Comparison of ENCODE assay signal across 1 cellular context in the genomic region with DNA sequence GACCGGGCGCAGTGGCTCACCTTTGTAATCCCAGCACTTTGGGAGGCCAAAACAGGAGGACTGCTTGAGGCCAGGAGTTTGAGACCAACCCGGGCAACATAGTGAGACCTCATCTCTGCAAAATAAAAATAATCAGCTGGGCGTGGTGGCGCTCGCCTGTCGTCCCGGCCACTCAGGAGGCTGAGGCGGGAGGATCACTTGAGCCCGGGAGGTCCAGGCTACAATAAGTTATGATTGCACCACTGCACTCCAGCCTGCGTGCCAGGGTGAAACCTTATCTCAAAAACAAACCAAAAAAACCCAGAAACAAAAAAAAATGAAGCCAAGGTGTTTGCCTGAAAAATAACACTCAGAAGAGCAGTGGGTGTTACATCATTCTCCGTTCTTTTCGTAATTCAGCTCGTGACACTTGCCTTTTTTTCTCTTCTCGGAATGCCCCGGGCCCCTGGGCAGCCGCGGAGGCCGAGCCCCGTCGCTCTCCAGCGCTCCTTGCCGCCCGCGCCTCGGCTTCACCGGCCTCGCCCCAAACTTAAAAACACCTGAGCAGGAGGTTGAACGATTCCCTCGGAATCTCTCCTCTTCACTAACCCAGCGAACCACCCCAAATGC.
TF ChIP-seq lines count a peak whose summit lies in the region.

No MANE protein-coding gene starts in this region.

TF ChIP-seq in HepG2, 621 proteins besides CTCF, POLR2A, EP300 and RAD21 (continued from another document):
- TF ChIP-seq, protein P1, sequence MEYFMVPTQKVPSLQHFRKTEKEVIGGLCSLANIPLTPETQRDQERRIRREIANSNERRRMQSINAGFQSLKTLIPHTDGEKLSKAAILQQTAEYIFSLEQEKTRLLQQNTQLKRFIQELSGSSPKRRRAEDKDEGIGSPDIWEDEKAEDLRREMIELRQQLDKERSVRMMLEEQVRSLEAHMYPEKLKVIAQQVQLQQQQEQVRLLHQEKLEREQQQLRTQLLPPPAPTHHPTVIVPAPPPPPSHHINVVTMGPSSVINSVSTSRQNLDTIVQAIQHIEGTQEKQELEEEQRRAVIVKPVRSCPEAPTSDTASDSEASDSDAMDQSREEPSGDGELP (IDR thresholded peaks at IDR 0.05; ENCODE audit: borderline replicate concordance, low read depth), result no peak
- TF ChIP-seq, protein P2, sequence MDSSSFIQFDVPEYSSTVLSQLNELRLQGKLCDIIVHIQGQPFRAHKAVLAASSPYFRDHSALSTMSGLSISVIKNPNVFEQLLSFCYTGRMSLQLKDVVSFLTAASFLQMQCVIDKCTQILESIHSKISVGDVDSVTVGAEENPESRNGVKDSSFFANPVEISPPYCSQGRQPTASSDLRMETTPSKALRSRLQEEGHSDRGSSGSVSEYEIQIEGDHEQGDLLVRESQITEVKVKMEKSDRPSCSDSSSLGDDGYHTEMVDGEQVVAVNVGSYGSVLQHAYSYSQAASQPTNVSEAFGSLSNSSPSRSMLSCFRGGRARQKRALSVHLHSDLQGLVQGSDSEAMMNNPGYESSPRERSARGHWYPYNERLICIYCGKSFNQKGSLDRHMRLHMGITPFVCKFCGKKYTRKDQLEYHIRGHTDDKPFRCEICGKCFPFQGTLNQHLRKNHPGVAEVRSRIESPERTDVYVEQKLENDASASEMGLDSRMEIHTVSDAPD (CRISPR knock-in tag; IDR thresholded peaks at IDR 0.05), result 0 out of 2 replicates have a peak, but pooled peaks have one; percentile 17
- no peak for TF ChIP-seq HMGA1 (CRISPR knock-in tag; conservative IDR thresholded peaks at IDR 0.05)
- TF ChIP-seq TCF7 (IDR thresholded peaks at IDR 0.05; ENCODE audit: low read depth), result no peak
- TF ChIP-seq ZNF430 (CRISPR knock-in tag; IDR thresholded peaks at IDR 0.05), result no peak
- no peak for TF ChIP-seq ZNF234 (CRISPR knock-in tag; conservative IDR thresholded peaks at IDR 0.05)
- TF ChIP-seq KLF12 (CRISPR knock-in tag; IDR thresholded peaks at IDR 0.05; ENCODE audit: borderline replicate concordance), result no peak
- no peak for TF ChIP-seq ATF7-NPFF (CRISPR knock-in tag; IDR thresholded peaks at IDR 0.05; ENCODE audit: low read depth)
- TF ChIP-seq MED13 (CRISPR knock-in tag; IDR thresholded peaks at IDR 0.05), result no peak; the same call in 1 of the 2 replicates
- no peak for TF ChIP-seq RXRA (CRISPR knock-in tag; IDR thresholded peaks at IDR 0.05)
- TF ChIP-seq ZNF143 (CRISPR knock-in tag; IDR thresholded peaks at IDR 0.05), result no peak
- no peak for TF ChIP-seq ZNF660 (CRISPR knock-in tag; IDR thresholded peaks at IDR 0.05; ENCODE audit: borderline replicate concordance, low read depth)
- TF ChIP-seq, protein P3, sequence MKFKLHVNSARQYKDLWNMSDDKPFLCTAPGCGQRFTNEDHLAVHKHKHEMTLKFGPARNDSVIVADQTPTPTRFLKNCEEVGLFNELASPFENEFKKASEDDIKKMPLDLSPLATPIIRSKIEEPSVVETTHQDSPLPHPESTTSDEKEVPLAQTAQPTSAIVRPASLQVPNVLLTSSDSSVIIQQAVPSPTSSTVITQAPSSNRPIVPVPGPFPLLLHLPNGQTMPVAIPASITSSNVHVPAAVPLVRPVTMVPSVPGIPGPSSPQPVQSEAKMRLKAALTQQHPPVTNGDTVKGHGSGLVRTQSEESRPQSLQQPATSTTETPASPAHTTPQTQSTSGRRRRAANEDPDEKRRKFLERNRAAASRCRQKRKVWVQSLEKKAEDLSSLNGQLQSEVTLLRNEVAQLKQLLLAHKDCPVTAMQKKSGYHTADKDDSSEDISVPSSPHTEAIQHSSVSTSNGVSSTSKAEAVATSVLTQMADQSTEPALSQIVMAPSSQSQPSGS (CRISPR knock-in tag; IDR thresholded peaks at IDR 0.05), result no peak; the same call in 1 of the 2 replicates
- no peak for TF ChIP-seq SNRNP70 (IDR thresholded peaks at IDR 0.05; ENCODE audit: low read depth, low read length)
- TF ChIP-seq, protein P4, sequence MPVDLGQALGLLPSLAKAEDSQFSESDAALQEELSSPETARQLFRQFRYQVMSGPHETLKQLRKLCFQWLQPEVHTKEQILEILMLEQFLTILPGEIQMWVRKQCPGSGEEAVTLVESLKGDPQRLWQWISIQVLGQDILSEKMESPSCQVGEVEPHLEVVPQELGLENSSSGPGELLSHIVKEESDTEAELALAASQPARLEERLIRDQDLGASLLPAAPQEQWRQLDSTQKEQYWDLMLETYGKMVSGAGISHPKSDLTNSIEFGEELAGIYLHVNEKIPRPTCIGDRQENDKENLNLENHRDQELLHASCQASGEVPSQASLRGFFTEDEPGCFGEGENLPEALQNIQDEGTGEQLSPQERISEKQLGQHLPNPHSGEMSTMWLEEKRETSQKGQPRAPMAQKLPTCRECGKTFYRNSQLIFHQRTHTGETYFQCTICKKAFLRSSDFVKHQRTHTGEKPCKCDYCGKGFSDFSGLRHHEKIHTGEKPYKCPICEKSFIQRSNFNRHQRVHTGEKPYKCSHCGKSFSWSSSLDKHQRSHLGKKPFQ (CRISPR knock-in tag; IDR thresholded peaks at IDR 0.05; ENCODE audit: insufficient replicate concordance), result no peak
- TF ChIP-seq MIXL1 (CRISPR knock-in tag; IDR thresholded peaks at IDR 0.05), result no peak
- TF ChIP-seq JARID2 (CRISPR knock-in tag; IDR thresholded peaks at IDR 0.05; ENCODE audit: insufficient replicate concordance), result no peak
- TF ChIP-seq, protein P5, sequence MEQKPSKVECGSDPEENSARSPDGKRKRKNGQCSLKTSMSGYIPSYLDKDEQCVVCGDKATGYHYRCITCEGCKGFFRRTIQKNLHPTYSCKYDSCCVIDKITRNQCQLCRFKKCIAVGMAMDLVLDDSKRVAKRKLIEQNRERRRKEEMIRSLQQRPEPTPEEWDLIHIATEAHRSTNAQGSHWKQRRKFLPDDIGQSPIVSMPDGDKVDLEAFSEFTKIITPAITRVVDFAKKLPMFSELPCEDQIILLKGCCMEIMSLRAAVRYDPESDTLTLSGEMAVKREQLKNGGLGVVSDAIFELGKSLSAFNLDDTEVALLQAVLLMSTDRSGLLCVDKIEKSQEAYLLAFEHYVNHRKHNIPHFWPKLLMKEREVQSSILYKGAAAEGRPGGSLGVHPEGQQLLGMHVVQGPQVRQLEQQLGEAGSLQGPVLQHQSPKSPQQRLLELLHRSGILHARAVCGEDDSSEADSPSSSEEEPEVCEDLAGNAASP (CRISPR knock-in tag; IDR thresholded peaks at IDR 0.05; ENCODE audit: borderline replicate concordance), result peak; percentile 62; the same call in 1 of the 2 replicates
- TF ChIP-seq, protein P6, sequence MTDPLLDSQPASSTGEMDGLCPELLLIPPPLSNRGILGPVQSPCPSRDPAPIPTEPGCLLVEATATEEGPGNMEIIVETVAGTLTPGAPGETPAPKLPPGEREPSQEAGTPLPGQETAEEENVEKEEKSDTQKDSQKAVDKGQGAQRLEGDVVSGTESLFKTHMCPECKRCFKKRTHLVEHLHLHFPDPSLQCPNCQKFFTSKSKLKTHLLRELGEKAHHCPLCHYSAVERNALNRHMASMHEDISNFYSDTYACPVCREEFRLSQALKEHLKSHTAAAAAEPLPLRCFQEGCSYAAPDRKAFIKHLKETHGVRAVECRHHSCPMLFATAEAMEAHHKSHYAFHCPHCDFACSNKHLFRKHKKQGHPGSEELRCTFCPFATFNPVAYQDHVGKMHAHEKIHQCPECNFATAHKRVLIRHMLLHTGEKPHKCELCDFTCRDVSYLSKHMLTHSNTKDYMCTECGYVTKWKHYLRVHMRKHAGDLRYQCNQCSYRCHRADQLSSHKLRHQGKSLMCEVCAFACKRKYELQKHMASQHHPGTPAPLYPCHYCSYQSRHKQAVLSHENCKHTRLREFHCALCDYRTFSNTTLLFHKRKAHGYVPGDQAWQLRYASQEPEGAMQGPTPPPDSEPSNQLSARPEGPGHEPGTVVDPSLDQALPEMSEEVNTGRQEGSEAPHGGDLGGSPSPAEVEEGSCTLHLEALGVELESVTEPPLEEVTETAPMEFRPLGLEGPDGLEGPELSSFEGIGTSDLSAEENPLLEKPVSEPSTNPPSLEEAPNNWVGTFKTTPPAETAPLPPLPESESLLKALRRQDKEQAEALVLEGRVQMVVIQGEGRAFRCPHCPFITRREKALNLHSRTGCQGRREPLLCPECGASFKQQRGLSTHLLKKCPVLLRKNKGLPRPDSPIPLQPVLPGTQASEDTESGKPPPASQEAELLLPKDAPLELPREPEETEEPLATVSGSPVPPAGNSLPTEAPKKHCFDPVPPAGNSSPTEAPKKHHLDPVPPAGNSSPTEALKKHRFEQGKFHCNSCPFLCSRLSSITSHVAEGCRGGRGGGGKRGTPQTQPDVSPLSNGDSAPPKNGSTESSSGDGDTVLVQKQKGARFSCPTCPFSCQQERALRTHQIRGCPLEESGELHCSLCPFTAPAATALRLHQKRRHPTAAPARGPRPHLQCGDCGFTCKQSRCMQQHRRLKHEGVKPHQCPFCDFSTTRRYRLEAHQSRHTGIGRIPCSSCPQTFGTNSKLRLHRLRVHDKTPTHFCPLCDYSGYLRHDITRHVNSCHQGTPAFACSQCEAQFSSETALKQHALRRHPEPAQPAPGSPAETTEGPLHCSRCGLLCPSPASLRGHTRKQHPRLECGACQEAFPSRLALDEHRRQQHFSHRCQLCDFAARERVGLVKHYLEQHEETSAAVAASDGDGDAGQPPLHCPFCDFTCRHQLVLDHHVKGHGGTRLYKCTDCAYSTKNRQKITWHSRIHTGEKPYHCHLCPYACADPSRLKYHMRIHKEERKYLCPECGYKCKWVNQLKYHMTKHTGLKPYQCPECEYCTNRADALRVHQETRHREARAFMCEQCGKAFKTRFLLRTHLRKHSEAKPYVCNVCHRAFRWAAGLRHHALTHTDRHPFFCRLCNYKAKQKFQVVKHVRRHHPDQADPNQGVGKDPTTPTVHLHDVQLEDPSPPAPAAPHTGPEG (CRISPR knock-in tag; IDR thresholded peaks at IDR 0.05), result no peak
- no peak for TF ChIP-seq DPF2 (CRISPR knock-in tag; IDR thresholded peaks at IDR 0.05; ENCODE audit: borderline replicate concordance, low read depth)
- TF ChIP-seq HDAC1 (CRISPR knock-in tag; IDR thresholded peaks at IDR 0.05), result no peak
- TF ChIP-seq, protein P7, sequence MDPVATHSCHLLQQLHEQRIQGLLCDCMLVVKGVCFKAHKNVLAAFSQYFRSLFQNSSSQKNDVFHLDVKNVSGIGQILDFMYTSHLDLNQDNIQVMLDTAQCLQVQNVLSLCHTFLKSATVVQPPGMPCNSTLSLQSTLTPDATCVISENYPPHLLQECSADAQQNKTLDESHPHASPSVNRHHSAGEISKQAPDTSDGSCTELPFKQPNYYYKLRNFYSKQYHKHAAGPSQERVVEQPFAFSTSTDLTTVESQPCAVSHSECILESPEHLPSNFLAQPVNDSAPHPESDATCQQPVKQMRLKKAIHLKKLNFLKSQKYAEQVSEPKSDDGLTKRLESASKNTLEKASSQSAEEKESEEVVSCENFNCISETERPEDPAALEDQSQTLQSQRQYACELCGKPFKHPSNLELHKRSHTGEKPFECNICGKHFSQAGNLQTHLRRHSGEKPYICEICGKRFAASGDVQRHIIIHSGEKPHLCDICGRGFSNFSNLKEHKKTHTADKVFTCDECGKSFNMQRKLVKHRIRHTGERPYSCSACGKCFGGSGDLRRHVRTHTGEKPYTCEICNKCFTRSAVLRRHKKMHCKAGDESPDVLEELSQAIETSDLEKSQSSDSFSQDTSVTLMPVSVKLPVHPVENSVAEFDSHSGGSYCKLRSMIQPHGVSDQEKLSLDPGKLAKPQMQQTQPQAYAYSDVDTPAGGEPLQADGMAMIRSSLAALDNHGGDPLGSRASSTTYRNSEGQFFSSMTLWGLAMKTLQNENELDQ (CRISPR knock-in tag; IDR thresholded peaks at IDR 0.05; ENCODE audit: borderline replicate concordance), result no peak
- TF ChIP-seq IRX3 (CRISPR knock-in tag; IDR thresholded peaks at IDR 0.05; ENCODE audit: borderline replicate concordance, low read depth), result 0 out of 2 replicates have a peak, but pooled peaks have one; percentile 18
- peak; percentile 95 for TF ChIP-seq ZMYM3 (CRISPR knock-in tag; IDR thresholded peaks at IDR 0.05)
TF ChIP-seq in HepG2: peak in this region for 74.
